Comparison of ENCODE assay signal across 11 cellular contexts in the genomic region with DNA sequence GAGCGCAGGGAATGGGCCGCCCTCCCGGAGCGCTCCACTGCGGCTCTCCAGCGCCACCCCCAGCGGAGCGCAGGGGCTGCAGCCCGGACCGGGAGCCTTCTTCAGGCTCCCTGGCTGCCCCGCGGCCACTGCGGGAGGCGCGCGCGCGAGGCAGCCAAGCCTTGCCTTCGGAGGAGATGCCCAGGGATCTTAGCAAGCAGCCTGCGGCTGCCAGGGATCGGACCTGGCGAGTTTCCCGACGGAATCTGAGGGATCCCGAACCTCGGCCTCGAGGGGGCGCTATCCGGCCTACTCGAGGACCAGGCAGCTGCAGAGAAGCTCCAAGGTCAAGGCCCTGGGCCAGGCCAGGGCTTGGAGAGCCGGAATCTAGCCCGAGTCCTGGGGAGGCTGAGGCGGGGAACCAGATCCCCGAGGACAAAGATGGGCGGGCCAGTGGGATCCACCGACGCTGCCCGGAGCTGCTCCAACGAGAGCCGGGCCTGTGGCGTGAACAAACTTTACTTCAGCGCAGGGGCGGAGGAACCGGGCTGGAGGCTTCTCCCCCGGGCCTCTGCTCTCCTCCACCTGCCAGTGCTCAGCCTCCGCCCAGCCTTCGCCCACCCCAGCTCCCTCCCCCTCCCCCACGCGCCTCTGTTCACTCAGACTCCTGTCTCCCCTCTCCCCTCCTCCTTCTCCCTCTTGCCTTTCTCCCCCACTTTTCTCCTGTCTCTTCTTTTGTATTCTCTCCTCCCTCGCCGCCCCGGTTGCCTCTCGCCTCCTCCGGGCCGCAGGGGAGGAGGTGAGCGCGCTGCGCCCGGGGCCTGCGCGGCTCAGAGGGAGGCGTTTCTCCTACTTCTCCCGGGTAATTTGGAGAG. TPM values are rescaled to one million over a fixed set of nuclear protein-coding genes. Genes with fewer than 3 reads are reported as not detected.
DNase-seq lines count a peak whose midpoint lies in the region; TF ChIP-seq lines count a peak whose summit lies in the region.
"Had no signal": no experiment of that assay in that cellular context is flagged by ENCODE, and none has a peak within 500 bp of the region (broad histone marks: within the 10 kb centered on the region; RNA-seq: fewer than 3 reads in every experiment).

A gene (plus strand): TSS at position 567 of the 854 bp plus-strand sequence. CDS start 889 bp downstream, outside the sequence.

- H3K9me3 ChIP-seq in parathyroid adenoma (ENCODE audit: control insufficient read depth, low read length) (no peaks in the 10 kb centered on the region), colonic mucosa (no peaks in the 10 kb centered on the region)

- peaks cover 49% of the 10 kb centered on the region for H3K27me3 Mint-ChIP-seq in T-helper 2 cell treated with Interferon-gamma antibody and Interleukin-4, amounts not matched to agents 5 μg/mL and 100 μg/mL, for 36 hours (ENCODE audit: low read depth)

- no peaks in the 10 kb centered on the region for H3K27me3 ChIP-seq in parathyroid adenoma (ENCODE audit: control insufficient read depth, insufficient read depth, low read length)
- H3K27me3 ChIP-seq in colonic mucosa = peaks cover 22% of the 10 kb centered on the region

- no peak within 1 kb of the TSS for H3K4me3 Mint-ChIP-seq in T-helper 2 cell treated with Interferon-gamma antibody and Interleukin-4, amounts not matched to agents 5 μg/mL and 100 μg/mL, for 36 hours
- H3K4me3 Mint-ChIP-seq: activated naive CD8-positive, alpha-beta T cell treated with anti-CD3 and anti-CD28 coated beads, Interleukin-2, amount 10 ng/mL, durations not matched to agents 7 days and 5 days; stimulated activated memory B cell treated with anti-CD40 and anti-IgM and Interleukin-4, amounts not matched to agents 10 μg/mL and 1 μg/mL and 100 μg/mL, for 72 hours had no signal

- H3K36me3 Mint-ChIP-seq in T-helper 2 cell treated with Interferon-gamma antibody and Interleukin-4, amounts not matched to agents 5 μg/mL and 100 μg/mL, for 36 hours (ENCODE audit: low read depth) = no peaks in the 10 kb centered on the region
- H3K36me3 Mint-ChIP-seq: activated naive CD8-positive, alpha-beta T cell treated with anti-CD3 and anti-CD28 coated beads, Interleukin-2, amount 10 ng/mL, durations not matched to agents 7 days and 5 days; stimulated activated memory B cell treated with anti-CD40 and anti-IgM and Interleukin-4, amounts not matched to agents 10 μg/mL and 1 μg/mL and 100 μg/mL, for 72 hours had no signal

- H3K9ac ChIP-seq in parathyroid adenoma (no peak within 1 kb of the TSS), colonic mucosa (ENCODE audit: low read depth in 2 of 2, low read length in 2 of 2) (no peak within 1 kb of the TSS)

- H3K79me2 ChIP-seq in parathyroid adenoma = no peaks in the 10 kb centered on the region

- H3K27ac ChIP-seq in parathyroid adenoma (no peak within 1 kb of the TSS), colonic mucosa (no peak within 1 kb of the TSS)

- peak within 1 kb of the TSS; percentile 34 for H3K4me2 ChIP-seq in parathyroid adenoma (ENCODE audit: low read length)

- no peak within 1 kb of the TSS for H2AFZ ChIP-seq in parathyroid adenoma

- H3K9me3 Mint-ChIP-seq in T-helper 2 cell treated with Interferon-gamma antibody and Interleukin-4, amounts not matched to agents 5 μg/mL and 100 μg/mL, for 36 hours = no peaks in the 10 kb centered on the region
- H3K9me3 Mint-ChIP-seq: activated naive CD8-positive, alpha-beta T cell treated with anti-CD3 and anti-CD28 coated beads, Interleukin-2, amount 10 ng/mL, durations not matched to agents 7 days and 5 days had no signal

- H3K4me3 ChIP-seq in fibroblast of villous mesenchyme (ENCODE audit: low read depth, low read length) = no peak within 1 kb of the TSS
- no peak within 1 kb of the TSS for H3K4me3 ChIP-seq in parathyroid adenoma (ENCODE audit: low read depth, low read length)
- H3K4me3 ChIP-seq in colonic mucosa = no peak within 1 kb of the TSS

- peak; percentile 36 for DNase-seq in GM03348 (ENCODE audit: low spot score)
- peak; percentile 17 for DNase-seq in NCI-H2227 treated with DMSO at 0.1 percent for 48 hours (lab: John Stamatoyannopoulos, UW)
- DNase-seq in fibroblast of villous mesenchyme (ENCODE audit: low read depth) = no peak
- DNase-seq in colonic mucosa = no peak
- DNase-seq in T-helper 2 cell treated with Interferon-gamma antibody and Interleukin-4, amounts not matched to agents 5 μg/mL and 100 μg/mL, for 36 hours (ENCODE audit: low spot score) = no peak
- no peak for DNase-seq in activated CD4-positive, CD25-positive, alpha-beta regulatory T cell treated with anti-CD3 and anti-CD28 coated beads, Interleukin-2, amount 50 U/mL, for 72 hours
- no peak for DNase-seq in stimulated activated CD4-positive, alpha-beta T cell treated with anti-CD3 and anti-CD28 coated beads, Interleukin-12 subunit alpha, Interleukin-12 subunit beta, amount 100 ng/mL, for 4 hours
- DNase-seq: activated naive CD8-positive, alpha-beta T cell treated with anti-CD3 and anti-CD28 coated beads, Interleukin-2, amount 10 ng/mL, durations not matched to agents 7 days and 5 days; midbrain had no signal

- no peaks in the 10 kb centered on the region for H3K4me1 ChIP-seq in parathyroid adenoma
- H3K4me1 ChIP-seq in colonic mucosa = no peaks in the 10 kb centered on the region

- no peaks in the 10 kb centered on the region for H3K4me1 Mint-ChIP-seq in T-helper 2 cell treated with Interferon-gamma antibody and Interleukin-4, amounts not matched to agents 5 μg/mL and 100 μg/mL, for 36 hours (ENCODE audit: low read depth)
- H3K4me1 Mint-ChIP-seq: activated naive CD8-positive, alpha-beta T cell treated with anti-CD3 and anti-CD28 coated beads, Interleukin-2, amount 10 ng/mL, durations not matched to agents 7 days and 5 days had no signal

- intact Hi-C loops in colonic mucosa (cut with DNase I) = no loop called here

- H3K27ac Mint-ChIP-seq in T-helper 2 cell treated with Interferon-gamma antibody and Interleukin-4, amounts not matched to agents 5 μg/mL and 100 μg/mL, for 36 hours = no peak within 1 kb of the TSS
- H3K27ac Mint-ChIP-seq: activated naive CD8-positive, alpha-beta T cell treated with anti-CD3 and anti-CD28 coated beads, Interleukin-2, amount 10 ng/mL, durations not matched to agents 7 days and 5 days; stimulated activated memory B cell treated with anti-CD40 and anti-IgM and Interleukin-4, amounts not matched to agents 10 μg/mL and 1 μg/mL and 100 μg/mL, for 72 hours had no signal

- TF ChIP-seq CTCF in fibroblast of villous mesenchyme (IDR thresholded peaks at IDR 0.05; ENCODE audit: insufficient read depth, low read depth, low read length) (peak; percentile 8), parathyroid adenoma (IDR thresholded peaks at IDR 0.05) (no peak), colonic mucosa (IDR thresholded peaks at IDR 0.05) (no peak)

- H3K36me3 ChIP-seq in parathyroid adenoma (ENCODE audit: control insufficient read depth, insufficient read depth, low read length) (no peaks in the 10 kb centered on the region), colonic mucosa (no peaks in the 10 kb centered on the region)

RNA-seq across cellular contexts. Expression of the gene that starts here (rescaled TPM):
- not detected in 2 replicates for total RNA-seq in fibroblast of villous mesenchyme
- not detected for total RNA-seq in colonic mucosa
- total RNA-seq: activated naive CD8-positive, alpha-beta T cell treated with anti-CD3 and anti-CD28 coated beads, Interleukin-2, amount 10 ng/mL, durations not matched to agents 7 days and 5 days had no signal

Comparison
In these comparisons a context has a peak if more than half of its experiments do, and no peak if none do; other contexts are left out.
1. DNase-seq: peak in GM03348 (single experiment) and NCI-H2227 treated with DMSO at 0.1 percent for 48 hours (single experiment); none in fibroblast of villous mesenchyme (single experiment), colonic mucosa (single experiment), T-helper 2 cell treated with Interferon-gamma antibody and Interleukin-4, amounts not matched to agents 5 μg/mL and 100 μg/mL, for 36 hours (single experiment), activated CD4-positive, CD25-positive, alpha-beta regulatory T cell treated with anti-CD3 and anti-CD28 coated beads, Interleukin-2, amount 50 U/mL, for 72 hours (single experiment) and stimulated activated CD4-positive, alpha-beta T cell treated with anti-CD3 and anti-CD28 coated beads, Interleukin-12 subunit alpha, Interleukin-12 subunit beta, amount 100 ng/mL, for 4 hours (single experiment).